In genomic region chr17:2085648-2085949, GRCh38 we compare ENCODE assay signal across 9 cellular contexts. TPM values are rescaled to one million over a fixed set of nuclear protein-coding genes. Genes with fewer than 3 reads are reported as not detected.
A peak's percentile ranks its signal among the peaks of the same experiment; 100 is the strongest.
DNase-seq lines count a peak whose midpoint lies in the region; ATAC-seq and TF ChIP-seq lines count a peak whose summit lies in the region.
"Had no signal": no experiment of that assay in that cellular context is flagged by ENCODE, and none has a peak within 500 bp of the region (broad histone marks: within the 10 kb centered on the region; RNA-seq: fewer than 3 reads in every experiment).

No MANE protein-coding gene starts in this region.

- H3K9me3 Mint-ChIP-seq in activated CD8-positive, alpha-beta T cell treated with anti-CD3 and anti-CD28 coated beads, Interleukin-2, amount 10 ng/mL, durations not matched to agents 7 days and 5 days (ENCODE audit: insufficient read depth), result no peaks in the 10 kb centered on the region
- no peaks in the 10 kb centered on the region for H3K9me3 Mint-ChIP-seq in activated CD8-positive, alpha-beta T cell treated with anti-CD3 and anti-CD28 coated beads for 36 hours
- H3K9me3 Mint-ChIP-seq in activated naive CD4-positive, alpha-beta T cell treated with anti-CD3 and anti-CD28 coated beads, Interleukin-2, amount 50 U/mL, for 72 hours, result no peaks in the 10 kb centered on the region
- H3K9me3 Mint-ChIP-seq: dendritic cell treated with granulocyte-macrophage colony-stimulating factor and Interleukin-4, amounts not matched to agents 40 ng/mL and 50 ng/mL, for 4 days had no signal

- H3K27ac ChIP-seq in esophagus squamous epithelium (peak overlapping the region; percentile 84 to 95 (median 87)), upper lobe of left lung (peak overlapping the region; percentile 77 to 92 (median 86))

- peaks cover 50% of the 10 kb centered on the region for H3K36me3 Mint-ChIP-seq in activated CD8-positive, alpha-beta T cell treated with anti-CD3 and anti-CD28 coated beads, Interleukin-2, amount 10 ng/mL, durations not matched to agents 7 days and 5 days (ENCODE audit: low read depth)
- H3K36me3 Mint-ChIP-seq in activated CD8-positive, alpha-beta T cell treated with anti-CD3 and anti-CD28 coated beads for 36 hours (ENCODE audit: low read depth), result peaks cover 59% of the 10 kb centered on the region
- H3K36me3 Mint-ChIP-seq in activated naive CD4-positive, alpha-beta T cell treated with anti-CD3 and anti-CD28 coated beads, Interleukin-2, amount 50 U/mL, for 72 hours, result peaks cover 5 to 28% of the 10 kb centered on the region in 2 donors

- POLR2A ChIA-PET in activated CD8-positive, alpha-beta T cell treated with anti-CD3 and anti-CD28 coated beads, Interleukin-2, amount 10 ng/mL, durations not matched to agents 7 days and 5 days (lab: Charles Lee), result interaction anchor here (1.2 kb wide), 1 partner anchor 10 kb away, joined by 4 read pairs; no protein-coding TSS in a partner anchor
- POLR2A ChIA-PET in activated CD8-positive, alpha-beta T cell treated with anti-CD3 and anti-CD28 coated beads for 36 hours (lab: Charles Lee), result interaction anchor here (0.8 to 2.7 kb wide), 5 partner anchors 16 to 217 kb away, joined by 3 to 11 read pairs (median 3); no protein-coding TSS in a partner anchor

- TF ChIP-seq CTCF in activated CD8-positive, alpha-beta T cell treated with anti-CD3 and anti-CD28 coated beads for 36 hours (IDR thresholded peaks at IDR 0.05), result no peak
- no peak for TF ChIP-seq CTCF in esophagus squamous epithelium (IDR thresholded peaks at IDR 0.05)
- TF ChIP-seq CTCF in upper lobe of left lung (IDR thresholded peaks at IDR 0.05), result no peak

- H3K9me3 ChIP-seq in esophagus squamous epithelium (no peaks in the 10 kb centered on the region), upper lobe of left lung (no peaks in the 10 kb centered on the region)

- 40 to 41% methylated on average over 2 to 5 of the region's 5 CpGs for WGBS in esophagus squamous epithelium, 2 donors
- WGBS in upper lobe of left lung, 2 donors, result 40 to 42% methylated on average over 5 of the region's 5 CpGs

- no peak overlapping the region for H3K4me3 Mint-ChIP-seq in activated CD8-positive, alpha-beta T cell treated with anti-CD3 and anti-CD28 coated beads, Interleukin-2, amount 10 ng/mL, durations not matched to agents 7 days and 5 days
- H3K4me3 Mint-ChIP-seq in activated CD8-positive, alpha-beta T cell treated with anti-CD3 and anti-CD28 coated beads for 36 hours, result no peak overlapping the region
- H3K4me3 Mint-ChIP-seq: dendritic cell treated with granulocyte-macrophage colony-stimulating factor and Interleukin-4, amounts not matched to agents 40 ng/mL and 50 ng/mL, for 4 days had no signal

- H3K36me3 ChIP-seq in esophagus squamous epithelium (peaks cover 6 to 44% (median 6%) of the 10 kb centered on the region in 3 donors), upper lobe of left lung (peaks cover 0 to 16% (median 11%) of the 10 kb centered on the region in 4 donors)

- intact Hi-C loops in activated CD8-positive, alpha-beta T cell treated with anti-CD3 and anti-CD28 coated beads for 36 hours (cut with micrococcal nuclease), result loop anchor here (5.0 kb wide), 1 partner anchor 182 kb away; no protein-coding TSS in a partner anchor
- intact Hi-C loops in esophagus squamous epithelium (cut with DNase I), result no loop called here

- no peak for DNase-seq in activated CD8-positive, alpha-beta T cell treated with anti-CD3 and anti-CD28 coated beads, Interleukin-2, amount 10 ng/mL, durations not matched to agents 7 days and 5 days
- DNase-seq in activated CD8-positive, alpha-beta T cell treated with anti-CD3 and anti-CD28 coated beads for 36 hours, result no peak
- DNase-seq in esophagus squamous epithelium (lab: John Stamatoyannopoulos, UW) (no peak), myocyte (ENCODE audit: low read depth) (peak; percentile 50), upper lobe of left lung (no peak)
- no peak for DNase-seq in activated naive CD4-positive, alpha-beta T cell treated with anti-CD3 and anti-CD28 coated beads, Interleukin-2, amount 50 U/mL, for 72 hours (ENCODE audit: low spot score in 2 of 2)

- H3K27ac Mint-ChIP-seq in activated CD8-positive, alpha-beta T cell treated with anti-CD3 and anti-CD28 coated beads, Interleukin-2, amount 10 ng/mL, durations not matched to agents 7 days and 5 days, result peak overlapping the region; percentile 48
- H3K27ac Mint-ChIP-seq in activated CD8-positive, alpha-beta T cell treated with anti-CD3 and anti-CD28 coated beads for 36 hours, result no peak overlapping the region
- H3K27ac Mint-ChIP-seq in activated naive CD4-positive, alpha-beta T cell treated with anti-CD3 and anti-CD28 coated beads, Interleukin-2, amount 50 U/mL, for 72 hours, result no peak overlapping the region

- H3K4me3 ChIP-seq in esophagus squamous epithelium, result no peak overlapping the region
- H3K4me3 ChIP-seq in upper lobe of left lung, result no peak overlapping the region

- H3K27me3 ChIP-seq in esophagus squamous epithelium, result no peaks in the 10 kb centered on the region
- no peaks in the 10 kb centered on the region for H3K27me3 ChIP-seq in upper lobe of left lung

- CTCF ChIA-PET in activated CD8-positive, alpha-beta T cell treated with anti-CD3 and anti-CD28 coated beads, Interleukin-2, amount 10 ng/mL, durations not matched to agents 7 days and 5 days (lab: Charles Lee), result interaction anchor here (1.3 to 10.9 kb wide), 4 partner anchors 11 to 160 kb away, joined by 4 to 89 read pairs (median 58); partner anchors contain the start of gene HIC1
- CTCF ChIA-PET in activated CD8-positive, alpha-beta T cell treated with anti-CD3 and anti-CD28 coated beads for 36 hours (lab: Charles Lee), result interaction anchor here (1.5 to 6.8 kb wide), 3 partner anchors 11 to 159 kb away, joined by 3 to 74 read pairs (median 6); partner anchors contain the start of gene HIC1

- H3K27me3 Mint-ChIP-seq in activated CD8-positive, alpha-beta T cell treated with anti-CD3 and anti-CD28 coated beads, Interleukin-2, amount 10 ng/mL, durations not matched to agents 7 days and 5 days (ENCODE audit: low read depth), result no peaks in the 10 kb centered on the region
- no peaks in the 10 kb centered on the region for H3K27me3 Mint-ChIP-seq in activated CD8-positive, alpha-beta T cell treated with anti-CD3 and anti-CD28 coated beads for 36 hours

- TF ChIP-seq POLR2A in esophagus squamous epithelium (IDR thresholded peaks at IDR 0.05) (no peak), upper lobe of left lung (IDR thresholded peaks at IDR 0.05) (no peak)

- H3K4me1 ChIP-seq in esophagus squamous epithelium (peaks cover 49 to 84% (median 55%) of the 10 kb centered on the region in 3 donors), upper lobe of left lung (peaks cover 68 to 79% (median 77%) of the 10 kb centered on the region in 4 donors)

- H3K4me1 Mint-ChIP-seq in activated CD8-positive, alpha-beta T cell treated with anti-CD3 and anti-CD28 coated beads, Interleukin-2, amount 10 ng/mL, durations not matched to agents 7 days and 5 days (ENCODE audit: low read depth), result peaks cover 94% of the 10 kb centered on the region
- H3K4me1 Mint-ChIP-seq in activated CD8-positive, alpha-beta T cell treated with anti-CD3 and anti-CD28 coated beads for 36 hours (ENCODE audit: low read depth), result peaks cover 73% of the 10 kb centered on the region

- TF ChIP-seq EP300 in upper lobe of left lung (IDR thresholded peaks at IDR 0.05), result peak in 1 of 4 donors; percentile 27

- ATAC-seq in activated CD8-positive, alpha-beta T cell treated with anti-CD3 and anti-CD28 coated beads, Interleukin-2, amount 10 ng/mL, durations not matched to agents 7 days and 5 days, result no peak
- ATAC-seq in activated CD8-positive, alpha-beta T cell treated with anti-CD3 and anti-CD28 coated beads for 36 hours, result no peak
- ATAC-seq in upper lobe of left lung (ENCODE audit: low FRiP score in 2 of 2) (no peak), GM19463 (IDR thresholded peaks at IDR 0.05; ENCODE audit: unreplicated experiment) (no peak), GM18867 (IDR thresholded peaks at IDR 0.05; ENCODE audit: unreplicated experiment) (no peak)
- no peak for ATAC-seq in activated naive CD4-positive, alpha-beta T cell treated with anti-CD3 and anti-CD28 coated beads, Interleukin-2, amount 50 U/mL, for 72 hours

RNA-seq across cellular contexts. Expression of gene HIC1, which starts 30.7 kb away (rescaled TPM):
- 10 to 100 TPM; 66.8 to 70.8 TPM for total RNA-seq in activated CD8-positive, alpha-beta T cell treated with anti-CD3 and anti-CD28 coated beads, Interleukin-2, amount 10 ng/mL, durations not matched to agents 7 days and 5 days
- 10 to 100 TPM; 35.1 TPM for total RNA-seq in activated CD8-positive, alpha-beta T cell treated with anti-CD3 and anti-CD28 coated beads for 36 hours
- total RNA-seq in esophagus squamous epithelium (10 to 100 TPM in 1 of 4 donors, 1 to 10 TPM in 3; 2.1 to 14.1 (median 5.9) TPM), myocyte (2.9 and 6.8 TPM in 2 replicates), upper lobe of left lung (10 to 100 TPM in 5 of 6 donors, 1 to 10 TPM in 1; 8.0 to 25.5 (median 19.1) TPM)
- 1.9 TPM for polyA plus RNA-seq in myocyte (2012)
- total RNA-seq in activated naive CD4-positive, alpha-beta T cell treated with anti-CD3 and anti-CD28 coated beads, Interleukin-2, amount 50 U/mL, for 72 hours, result 10 to 100 TPM; 36.8 to 41.8 TPM

RNA-seq across cellular contexts. Expression of gene OVCA2, which starts 43.8 kb away (rescaled TPM):
- total RNA-seq in activated CD8-positive, alpha-beta T cell treated with anti-CD3 and anti-CD28 coated beads, Interleukin-2, amount 10 ng/mL, durations not matched to agents 7 days and 5 days, result 10 to 100 TPM; 34.9 to 40.1 TPM
- total RNA-seq in activated CD8-positive, alpha-beta T cell treated with anti-CD3 and anti-CD28 coated beads for 36 hours, result 10 to 100 TPM; 28.0 to 28.5 TPM
- total RNA-seq in esophagus squamous epithelium (10 to 100 TPM; 42.3 to 70.5 (median 53.2) TPM), myocyte (43.9 and 53.7 TPM in 2 replicates), upper lobe of left lung (10 to 100 TPM; 20.1 to 56.1 (median 33.5) TPM)
- polyA plus RNA-seq in myocyte (2012), result 40.9 TPM
- 10 to 100 TPM; 21.8 to 30.7 TPM for total RNA-seq in activated naive CD4-positive, alpha-beta T cell treated with anti-CD3 and anti-CD28 coated beads, Interleukin-2, amount 50 U/mL, for 72 hours

RNA-seq across cellular contexts. Expression of gene DPH1, which starts 55.6 kb away (rescaled TPM):
- total RNA-seq in activated CD8-positive, alpha-beta T cell treated with anti-CD3 and anti-CD28 coated beads, Interleukin-2, amount 10 ng/mL, durations not matched to agents 7 days and 5 days, result 10 to 100 TPM; 24.6 to 24.7 TPM
- total RNA-seq in activated CD8-positive, alpha-beta T cell treated with anti-CD3 and anti-CD28 coated beads for 36 hours, result 10 to 100 TPM; 27.8 to 32.5 TPM
- total RNA-seq in esophagus squamous epithelium (10 to 100 TPM; 14.9 to 55.7 (median 22.7) TPM), myocyte (36.1 and 39.4 TPM in 2 replicates), upper lobe of left lung (100 to 1,000 TPM in 1 of 6 donors, 10 to 100 TPM in 5; 28.8 to 129 (median 45.1) TPM)
- polyA plus RNA-seq in myocyte (2012), result 42.4 TPM
- total RNA-seq in activated naive CD4-positive, alpha-beta T cell treated with anti-CD3 and anti-CD28 coated beads, Interleukin-2, amount 50 U/mL, for 72 hours, result 10 to 100 TPM; 30.5 to 38.0 TPM
